In genomic region chr9:124122321-124122720, GRCh38 we compare ENCODE assay signal across 14 cellular contexts.
"Had no signal": no experiment of that assay in that cellular context is flagged by ENCODE, and none has a peak within 500 bp of the region (broad histone marks: within the 10 kb centered on the region; RNA-seq: fewer than 3 reads in every experiment).

No MANE protein-coding gene starts in this region.

- H3K4me3 ChIP-seq: lung, neural progenitor cell, ovary, thoracic aorta had no signal

- H3K9ac ChIP-seq: neural progenitor cell had no signal

- H3K9me3 ChIP-seq: ovary, thoracic aorta had no signal

- H3K4me2 ChIP-seq: neural progenitor cell had no signal

- ATAC-seq: activated naive CD8-positive, alpha-beta T cell treated with anti-CD3 and anti-CD28 coated beads, Interleukin-2, amount 50 U/mL, for 24 hours; activated T-helper 17 cell treated with anti-CD3 and anti-CD28 coated beads, Interleukin-2, amount 50 U/mL, for 72 hours; left colon had no signal

- H3K27ac ChIP-seq: neural progenitor cell, ovary, thoracic aorta, VCaP had no signal

- H2AFZ ChIP-seq: neural progenitor cell had no signal

- H3K36me3 ChIP-seq: neural progenitor cell, ovary, thoracic aorta had no signal

- DNase-seq: activated CD4-positive, alpha-beta T cell treated with anti-CD3 and anti-CD28 coated beads for 1 hour; activated CD4-positive, alpha-beta T cell treated with anti-CD3 and anti-CD28 coated beads, Interleukin-2, amount 50 U/mL, for 4 hours; activated naive CD8-positive, alpha-beta T cell treated with anti-CD3 and anti-CD28 coated beads, Interleukin-2, amount 50 U/mL, for 24 hours; aorta; effector memory CD4-positive, alpha-beta T cell; head of caudate nucleus; left colon; ovary; stimulated activated CD4-positive, alpha-beta T cell treated with anti-CD3 and anti-CD28 coated beads, Interleukin-12 subunit alpha, Interleukin-12 subunit beta, amount 100 ng/mL, for 4 hours had no signal

- H3K27me3 ChIP-seq: neural progenitor cell, ovary had no signal
